In genomic region chr2:239401450-239402227, GRCh38 we compare ENCODE assay signal across 1 cellular context.
A peak's percentile ranks its signal among the peaks of the same experiment; 100 is the strongest.
TF ChIP-seq lines count a peak whose summit lies in the region.

No MANE protein-coding gene starts in this region.

TF ChIP-seq in K562, 482 proteins besides CTCF, POLR2A, EP300 and RAD21 (continued from another document and continues in another):
- TF ChIP-seq GMEB1 (CRISPR knock-in tag; IDR thresholded peaks at IDR 0.05) (peak; percentile 86), STAT5B (CRISPR knock-in tag; IDR thresholded peaks at IDR 0.05) (no peak), ZNF740 (CRISPR knock-in tag; IDR thresholded peaks at IDR 0.05) (0 out of 2 replicates have a peak, but pooled peaks have one; percentile 7), ZNF740 (tag; IDR thresholded peaks at IDR 0.05) (no peak), ZNF217 (CRISPR knock-in tag; IDR thresholded peaks at IDR 0.05) (no peak), GATAD2A (IDR thresholded peaks at IDR 0.05) (no peak), CHCHD3 (CRISPR knock-in tag; IDR thresholded peaks at IDR 0.05) (no peak; the same call in 1 of the 2 replicates), ELF2 (CRISPR knock-in tag; IDR thresholded peaks at IDR 0.05) (peak; percentile 33; the same call in 1 of the 2 replicates), CEBPG (CRISPR knock-in tag; IDR thresholded peaks at IDR 0.05) (no peak), CEBPG (tag; conservative IDR thresholded peaks at IDR 0.05 in 1 of 2, IDR thresholded peaks at IDR 0.05 in 1 of 2) (no peak), NBN (IDR thresholded peaks at IDR 0.05; ENCODE audit: low read depth) (no peak), E2F5 (CRISPR knock-in tag; IDR thresholded peaks at IDR 0.05) (no peak), ILF3 (IDR thresholded peaks at IDR 0.05; ENCODE audit: borderline replicate concordance) (no peak), HNRNPK (IDR thresholded peaks at IDR 0.05; ENCODE audit: low read depth, low read length, poor library complexity, severe bottlenecking) (no peak), ZNF639 (CRISPR knock-in tag; conservative IDR thresholded peaks at IDR 0.05 in 1 of 2, IDR thresholded peaks at IDR 0.05 in 1 of 2) (no peak), RFX5 (IDR thresholded peaks at IDR 0.05; ENCODE audit: low read depth, low read length) (no peak), ZNF407 (IDR thresholded peaks at IDR 0.05; ENCODE audit: low read depth) (no peak), CBFB (CRISPR knock-in tag; IDR thresholded peaks at IDR 0.05) (peak; percentile 89; the same call in 1 of the 2 replicates), POLR3G (IDR thresholded peaks at IDR 0.05; ENCODE audit: extremely low read depth, insufficient read length, insufficient replicate concordance) (no peak), CGGBP1 (CRISPR knock-in tag; IDR thresholded peaks at IDR 0.05) (no peak), ZBTB17 (CRISPR knock-in tag; IDR thresholded peaks at IDR 0.05) (0 out of 2 replicates have a peak, but pooled peaks have one; percentile 53), HIVEP1 (CRISPR knock-in tag; IDR thresholded peaks at IDR 0.05) (no peak), JUN (IDR thresholded peaks at IDR 0.05; ENCODE audit: borderline replicate concordance, low read depth, low read length) (peak; percentile 35; the same call in 1 of the 2 replicates), JUN (CRISPR knock-in tag; IDR thresholded peaks at IDR 0.05; ENCODE audit: borderline replicate concordance) (no peak), NFRKB (IDR thresholded peaks at IDR 0.05; ENCODE audit: low read depth) (peak; percentile 65), SMAD1 (IDR thresholded peaks at IDR 0.05; ENCODE audit: low read depth, low read length, partially characterized antibody) (peak; percentile 39), ARID1B (IDR thresholded peaks at IDR 0.05) (no peak), E2F6 (IDR thresholded peaks at IDR 0.05; ENCODE audit: borderline replicate concordance in 1 of 2, extremely low read depth in 1 of 2, insufficient read depth in 1 of 2, insufficient read length in 1 of 2, low read depth in 1 of 2, low read length in 1 of 2, poor library complexity in 1 of 2, severe bottlenecking in 1 of 2) (peak; percentile 96 to 99), HMG20B (CRISPR knock-in tag; IDR thresholded peaks at IDR 0.05) (no peak), ZNF512 (tag; IDR thresholded peaks at IDR 0.05) (no peak), JUND (IDR thresholded peaks at IDR 0.05; ENCODE audit: borderline replicate concordance, low read depth, low read length) (no peak; the same call in 1 of the 2 replicates), JUND (tag; IDR thresholded peaks at IDR 0.05; ENCODE audit: borderline replicate concordance, low read depth, low read length) (0 out of 3 replicates have a peak, but pooled peaks have one; percentile 11), RBM22 (IDR thresholded peaks at IDR 0.05; ENCODE audit: low read depth, low read length, poor library complexity, severe bottlenecking) (peak; percentile 30), ZNF263 (CRISPR knock-in tag; IDR thresholded peaks at IDR 0.05; ENCODE audit: borderline replicate concordance) (no peak), ASH1L (IDR thresholded peaks at IDR 0.05; ENCODE audit: borderline replicate concordance, low read depth, partially characterized antibody) (no peak), CREBBP (IDR thresholded peaks at IDR 0.05; ENCODE audit: low read depth, low read length) (no peak), SOX6 (IDR thresholded peaks at IDR 0.05) (no peak), KDM1A (IDR thresholded peaks at IDR 0.05) (no peak), ELK1 (CRISPR knock-in tag; IDR thresholded peaks at IDR 0.05) (no peak), HOMEZ (CRISPR knock-in tag; IDR thresholded peaks at IDR 0.05) (no peak), XRCC5 (IDR thresholded peaks at IDR 0.05; ENCODE audit: low read depth, low read length) (no peak; the same call in 1 of the 2 replicates), CREB3L1 (IDR thresholded peaks at IDR 0.05; ENCODE audit: borderline replicate concordance, low read depth) (peak; percentile 57; the same call in 1 of the 2 replicates)
